13 cellular contexts compared by ENCODE assay signal in the genomic region with DNA sequence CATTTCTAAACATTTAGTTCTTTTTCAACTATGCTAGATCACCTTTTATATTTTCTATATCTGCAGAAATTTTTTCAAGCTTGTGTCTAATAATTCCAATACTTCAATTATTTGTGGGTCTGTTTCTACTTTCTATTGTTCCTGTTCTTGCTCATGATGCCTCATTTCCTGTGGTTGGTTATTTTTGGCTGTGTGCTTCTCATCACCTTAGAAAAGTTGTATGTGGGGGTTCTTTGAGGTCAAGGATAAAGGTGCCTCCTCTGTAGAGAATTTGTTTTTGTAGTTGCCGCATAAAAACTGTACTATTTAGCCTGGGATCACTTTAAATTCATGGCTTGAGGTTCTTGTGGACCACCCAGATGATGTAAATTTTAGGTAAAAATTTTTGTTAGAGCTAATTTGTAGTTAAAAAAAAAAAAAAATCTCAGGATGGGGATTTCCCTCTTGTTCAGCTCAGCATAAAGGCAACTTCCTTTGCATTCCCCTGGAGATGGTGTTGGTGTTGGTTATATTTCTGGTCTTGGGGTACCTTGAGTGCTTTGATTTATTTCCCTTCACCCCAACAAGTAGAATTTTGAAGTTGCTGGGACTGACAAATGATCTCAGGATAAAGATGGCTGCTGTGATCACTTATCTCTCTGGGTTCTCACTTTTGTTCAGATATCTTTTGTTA. TPM values are rescaled to one million over a fixed set of nuclear protein-coding genes. Genes with fewer than 3 reads are reported as not detected.
DNase-seq lines count a peak whose midpoint lies in the region; ATAC-seq and TF ChIP-seq lines count a peak whose summit lies in the region.
"Had no signal": no experiment of that assay in that cellular context is flagged by ENCODE, and none has a peak within 500 bp of the region (broad histone marks: within the 10 kb centered on the region; RNA-seq: fewer than 3 reads in every experiment).

No MANE protein-coding gene starts in this region.

- TF ChIP-seq POLR2A in HCT116 (IDR thresholded peaks at IDR 0.05; ENCODE audit: borderline replicate concordance, extremely low read depth, insufficient read depth, insufficient read length): no peak

- H3K9ac ChIP-seq in HCT116 (ENCODE audit: low read length): no peak overlapping the region

- POLR2A ChIA-PET in HCT116 (lab: Charles Lee): no interaction called here
- POLR2A ChIA-PET in RWPE1 (lab: Yijun Ruan, JAX; ENCODE audit: low non-redundant PET): no interaction called here

- no peak for ATAC-seq in HCT116
- ATAC-seq: HepG2 had no signal

- TF ChIP-seq CTCF in GM12865 (IDR thresholded peaks at IDR 0.05; ENCODE audit: insufficient read depth, low read depth, low read length, missing control alignments) (no peak), HCT116 (IDR thresholded peaks at IDR 0.05 in 2 of 3, conservative IDR thresholded peaks at IDR 0.05 in 1 of 3; ENCODE audit: borderline replicate concordance in 1 of 3, insufficient read depth in 1 of 3, low read depth in 2 of 3, low read length in 2 of 3) (no peak), RWPE1 (conservative IDR thresholded peaks at IDR 0.05; ENCODE audit: low read depth) (no peak)

- no peak overlapping the region for H3K27ac ChIP-seq in HCT116 (ENCODE audit: low read depth, low read length)
- H3K27ac ChIP-seq in RWPE1: no peak overlapping the region
- H3K27ac ChIP-seq: uterus had no signal

- peaks cover 0 to 4% of the 10 kb centered on the region in 2 experiments; a peak in 1 of 4 replicates for H3K4me1 ChIP-seq in HCT116 (ENCODE audit: control insufficient read depth in 1 of 2, insufficient read depth in 2 of 2, low read length in 2 of 2)
- H3K4me1 ChIP-seq: uterus had no signal

- CTCF ChIA-PET in HCT116 (lab: Charles Lee): no interaction called here
- CTCF ChIA-PET in RWPE1 (lab: Yijun Ruan, JAX): interaction anchor here (0.6 to 1.2 kb wide), 3 partner anchors 8 to 1329 kb away, joined by 3 to 5 read pairs (median 4); no protein-coding TSS in a partner anchor

- peak overlapping the region; percentile 4; the same call in 1 of the 2 replicates for H3K4me2 ChIP-seq in HCT116 (ENCODE audit: low read length)

- no peaks in the 10 kb centered on the region for H3K79me2 ChIP-seq in HCT116 (ENCODE audit: insufficient read depth, low read length)

- H4K20me1 ChIP-seq in HCT116 (ENCODE audit: insufficient read depth): no peaks in the 10 kb centered on the region

- RAD21 ChIA-PET in HCT116 (lab: Charles Lee; ENCODE audit: low non-redundant PET in 1 of 2, low total read pairs in 2 of 2, uncharacterized antibody in 2 of 2, unreplicated experiment in 2 of 2): no interaction called here

- no peaks in the 10 kb centered on the region for H3K9me2 ChIP-seq in HCT116 (ENCODE audit: insufficient read depth)

- H3K27me3 ChIP-seq in HCT116 (ENCODE audit: insufficient read depth, low read length): no peaks in the 10 kb centered on the region
- H3K27me3 ChIP-seq: uterus had no signal

- intact Hi-C loops in HCT116 (cut with micrococcal nuclease): no loop called here

- BruUV-seq in HCT116 (replicated peaks; lab: Mats Ljungman, UMichigan): no TSS peak

- no peaks in the 10 kb centered on the region for H3K9me3 ChIP-seq in HCT116 (ENCODE audit: control insufficient read depth in 1 of 2, insufficient read depth in 1 of 2, low read depth in 1 of 2, low read length in 2 of 2)
- H3K9me3 ChIP-seq: uterus had no signal

- TF ChIP-seq RAD21 in HCT116 (IDR thresholded peaks at IDR 0.05; ENCODE audit: low read depth): no peak

- peak; percentile 49 for DNase-seq in GM12865 (ENCODE audit: low read depth)
- no peak for DNase-seq in HCT116 (ENCODE audit: low read depth, low spot score)
- DNase-seq in RWPE1 (ENCODE audit: low spot score): peak; percentile 56
- peak; percentile 13 for DNase-seq in germinal center (ENCODE audit: low spot score)
- DNase-seq in KG1 (lab: John Stamatoyannopoulos, UW): no peak
- DNase-seq in Kasumi-1 (lab: John Stamatoyannopoulos, UW): no peak
- DNase-seq in anterior cingulate cortex (lab: John Stamatoyannopoulos, UW): no peak
- DNase-seq in DMS 273 treated with DMSO at 0.1 percent for 48 hours (lab: John Stamatoyannopoulos, UW): no peak
- DNase-seq: activated gamma-delta T cell treated with Interleukin-2 at 50 U/mL for 16 hours, kidney glomerular epithelial cell, NCI-H524 treated with DMSO at 0.1 percent for 48 hours, uterus had no signal

- H2AFZ ChIP-seq in HCT116 (ENCODE audit: low read depth, low read length, poor library complexity, severe bottlenecking): no peak overlapping the region

- H3K36me3 ChIP-seq in HCT116 (ENCODE audit: control insufficient read depth in 1 of 2, insufficient read depth in 2 of 2, low read length in 2 of 2): no peaks in the 10 kb centered on the region
- H3K36me3 ChIP-seq: uterus had no signal

- H3K4me3 ChIP-seq in GM12865 (ENCODE audit: low read depth, low read length) (no peak overlapping the region), HCT116 (replicated peaks in 1 of 2; ENCODE audit: low read depth in 1 of 2, low read length in 2 of 2) (no peak overlapping the region)
- H3K4me3 ChIP-seq: uterus had no signal

TF ChIP-seq in HCT116, 20 proteins besides CTCF, POLR2A, EP300 and RAD21:
- no peak for TF ChIP-seq JUND (IDR thresholded peaks at IDR 0.05)
- TF ChIP-seq, protein P1, sequence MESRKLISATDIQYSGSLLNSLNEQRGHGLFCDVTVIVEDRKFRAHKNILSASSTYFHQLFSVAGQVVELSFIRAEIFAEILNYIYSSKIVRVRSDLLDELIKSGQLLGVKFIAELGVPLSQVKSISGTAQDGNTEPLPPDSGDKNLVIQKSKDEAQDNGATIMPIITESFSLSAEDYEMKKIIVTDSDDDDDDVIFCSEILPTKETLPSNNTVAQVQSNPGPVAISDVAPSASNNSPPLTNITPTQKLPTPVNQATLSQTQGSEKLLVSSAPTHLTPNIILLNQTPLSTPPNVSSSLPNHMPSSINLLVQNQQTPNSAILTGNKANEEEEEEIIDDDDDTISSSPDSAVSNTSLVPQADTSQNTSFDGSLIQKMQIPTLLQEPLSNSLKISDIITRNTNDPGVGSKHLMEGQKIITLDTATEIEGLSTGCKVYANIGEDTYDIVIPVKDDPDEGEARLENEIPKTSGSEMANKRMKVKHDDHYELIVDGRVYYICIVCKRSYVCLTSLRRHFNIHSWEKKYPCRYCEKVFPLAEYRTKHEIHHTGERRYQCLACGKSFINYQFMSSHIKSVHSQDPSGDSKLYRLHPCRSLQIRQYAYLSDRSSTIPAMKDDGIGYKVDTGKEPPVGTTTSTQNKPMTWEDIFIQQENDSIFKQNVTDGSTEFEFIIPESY (IDR thresholded peaks at IDR 0.05; ENCODE audit: extremely low read depth, insufficient replicate concordance, low read length): no peak
- TF ChIP-seq YY1 (IDR thresholded peaks at IDR 0.05; ENCODE audit: extremely low read depth, insufficient replicate concordance, low read depth, low read length): no peak
- TF ChIP-seq EZH2 (IDR thresholded peaks at IDR 0.05): no peak
- no peak for TF ChIP-seq EGR1 (IDR thresholded peaks at IDR 0.05; ENCODE audit: low read depth)
- no peak for TF ChIP-seq SRF (IDR thresholded peaks at IDR 0.05; ENCODE audit: low read depth)
- TF ChIP-seq SP1 (IDR thresholded peaks at IDR 0.05; ENCODE audit: low read depth): no peak
- no peak for TF ChIP-seq CBX3 (IDR thresholded peaks at IDR 0.05; ENCODE audit: low read depth)
- TF ChIP-seq ELF1 (IDR thresholded peaks at IDR 0.05; ENCODE audit: borderline replicate concordance, low read depth): no peak
- no peak for TF ChIP-seq ZNF274 (IDR thresholded peaks at IDR 0.05; ENCODE audit: low read depth, low read length)
- no peak for TF ChIP-seq EZH2phosphoT487 (IDR thresholded peaks at IDR 0.05; ENCODE audit: borderline replicate concordance)
- TF ChIP-seq, protein P2, sequence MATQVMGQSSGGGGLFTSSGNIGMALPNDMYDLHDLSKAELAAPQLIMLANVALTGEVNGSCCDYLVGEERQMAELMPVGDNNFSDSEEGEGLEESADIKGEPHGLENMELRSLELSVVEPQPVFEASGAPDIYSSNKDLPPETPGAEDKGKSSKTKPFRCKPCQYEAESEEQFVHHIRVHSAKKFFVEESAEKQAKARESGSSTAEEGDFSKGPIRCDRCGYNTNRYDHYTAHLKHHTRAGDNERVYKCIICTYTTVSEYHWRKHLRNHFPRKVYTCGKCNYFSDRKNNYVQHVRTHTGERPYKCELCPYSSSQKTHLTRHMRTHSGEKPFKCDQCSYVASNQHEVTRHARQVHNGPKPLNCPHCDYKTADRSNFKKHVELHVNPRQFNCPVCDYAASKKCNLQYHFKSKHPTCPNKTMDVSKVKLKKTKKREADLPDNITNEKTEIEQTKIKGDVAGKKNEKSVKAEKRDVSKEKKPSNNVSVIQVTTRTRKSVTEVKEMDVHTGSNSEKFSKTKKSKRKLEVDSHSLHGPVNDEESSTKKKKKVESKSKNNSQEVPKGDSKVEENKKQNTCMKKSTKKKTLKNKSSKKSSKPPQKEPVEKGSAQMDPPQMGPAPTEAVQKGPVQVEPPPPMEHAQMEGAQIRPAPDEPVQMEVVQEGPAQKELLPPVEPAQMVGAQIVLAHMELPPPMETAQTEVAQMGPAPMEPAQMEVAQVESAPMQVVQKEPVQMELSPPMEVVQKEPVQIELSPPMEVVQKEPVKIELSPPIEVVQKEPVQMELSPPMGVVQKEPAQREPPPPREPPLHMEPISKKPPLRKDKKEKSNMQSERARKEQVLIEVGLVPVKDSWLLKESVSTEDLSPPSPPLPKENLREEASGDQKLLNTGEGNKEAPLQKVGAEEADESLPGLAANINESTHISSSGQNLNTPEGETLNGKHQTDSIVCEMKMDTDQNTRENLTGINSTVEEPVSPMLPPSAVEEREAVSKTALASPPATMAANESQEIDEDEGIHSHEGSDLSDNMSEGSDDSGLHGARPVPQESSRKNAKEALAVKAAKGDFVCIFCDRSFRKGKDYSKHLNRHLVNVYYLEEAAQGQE (IDR thresholded peaks at IDR 0.05; ENCODE audit: low read depth): no peak
- no peak for TF ChIP-seq ZFX (IDR thresholded peaks at IDR 0.05)
- TF ChIP-seq, protein P3, sequence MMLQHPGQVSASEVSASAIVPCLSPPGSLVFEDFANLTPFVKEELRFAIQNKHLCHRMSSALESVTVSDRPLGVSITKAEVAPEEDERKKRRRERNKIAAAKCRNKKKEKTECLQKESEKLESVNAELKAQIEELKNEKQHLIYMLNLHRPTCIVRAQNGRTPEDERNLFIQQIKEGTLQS (IDR thresholded peaks at IDR 0.05): no peak
- TF ChIP-seq SIN3A (IDR thresholded peaks at IDR 0.05; ENCODE audit: low read depth): no peak
- TF ChIP-seq FOSL1 (IDR thresholded peaks at IDR 0.05; ENCODE audit: low read depth): no peak
- no peak for TF ChIP-seq CEBPB (IDR thresholded peaks at IDR 0.05; ENCODE audit: low read depth)
- TF ChIP-seq, protein P4, sequence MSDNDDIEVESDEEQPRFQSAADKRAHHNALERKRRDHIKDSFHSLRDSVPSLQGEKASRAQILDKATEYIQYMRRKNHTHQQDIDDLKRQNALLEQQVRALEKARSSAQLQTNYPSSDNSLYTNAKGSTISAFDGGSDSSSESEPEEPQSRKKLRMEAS (IDR thresholded peaks at IDR 0.05): no peak
- no peak for TF ChIP-seq TCF7L2 (IDR thresholded peaks at IDR 0.05; ENCODE audit: borderline replicate concordance, extremely low read depth, insufficient read depth, insufficient read length)

RNA-seq across cellular contexts. Expression of a gene that starts 27.0 kb away (rescaled TPM):
- total RNA-seq in HCT116 (2021; ENCODE audit: unreplicated experiment): 3.4 TPM
- 2.6 and 2.8 TPM in 2 replicates for polyA plus RNA-seq in HCT116 (2012)
- total RNA-seq: HepG2 had no signal
- polyA plus RNA-seq: HepG2 had no signal

Comparison
In these comparisons a context has a peak if more than half of its experiments do, and no peak if none do; other contexts are left out.
1. DNase-seq: peak in GM12865 (single experiment), RWPE1 (single experiment) and germinal center (single experiment); none in HCT116 (single experiment), KG1 (single experiment), Kasumi-1 (0 of 2), anterior cingulate cortex (0 of 58) and DMS 273 treated with DMSO at 0.1 percent for 48 hours (single experiment).